Comparison of ENCODE assay signal across 8 cellular contexts in the genomic region with DNA sequence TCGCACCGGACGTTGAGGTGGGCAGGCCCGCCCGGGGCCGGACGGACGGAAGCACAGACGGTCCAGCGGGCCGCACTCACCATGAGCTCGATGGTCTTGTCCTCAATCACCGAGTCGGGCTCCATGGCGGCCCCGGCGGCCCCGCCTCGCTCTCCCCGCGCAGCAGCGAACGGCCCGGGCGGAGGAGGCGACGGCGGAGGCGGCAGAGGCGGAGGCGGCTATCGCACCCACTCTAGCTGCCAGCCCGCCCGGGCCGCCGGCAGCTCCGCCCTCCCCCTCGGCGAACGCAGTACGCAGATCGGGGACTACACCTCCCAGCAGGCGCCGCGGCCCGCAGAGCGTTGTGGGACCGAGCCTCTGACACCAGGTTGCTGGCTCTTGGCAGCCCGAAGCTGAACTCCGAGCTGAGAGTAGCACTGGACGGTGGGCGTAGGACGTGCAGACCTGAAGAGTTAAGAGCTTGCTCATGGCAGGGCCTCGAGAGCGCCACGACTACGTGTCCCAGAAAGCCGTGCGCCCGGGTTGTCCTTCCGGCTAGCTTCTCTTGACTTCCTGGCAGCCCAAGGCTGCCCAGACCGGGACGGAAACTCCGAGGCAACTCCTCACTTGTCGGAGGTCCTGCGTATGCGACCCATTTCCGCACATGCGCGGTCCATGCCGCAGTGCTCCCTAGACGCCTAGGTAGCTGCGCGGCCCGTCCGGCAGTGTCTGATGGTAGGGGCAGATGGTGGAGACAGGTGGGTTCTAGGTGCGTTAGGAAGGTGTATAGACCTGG. TPM values are rescaled to one million over a fixed set of nuclear protein-coding genes. Genes with fewer than 3 reads are reported as not detected.
DNase-seq lines count a peak whose midpoint lies in the region; ATAC-seq and TF ChIP-seq lines count a peak whose summit lies in the region.

A gene (minus strand): TSS at position 261 of the 775 bp plus-strand sequence. CDS start 136 bp downstream, at position 125.

- H3K27me3 ChIP-seq in left ventricle myocardium inferior (ENCODE audit: low read depth) (no peaks in the 10 kb centered on the region), prostate gland (replicated peaks; ENCODE audit: insufficient read depth) (no peaks in the 10 kb centered on the region)

- in situ Hi-C loops in GM13976 (cut with MboI; ENCODE audit: low sequenced_read_pairs, unreplicated experiment), result no loop called here

- ATAC-seq in HG02870 (IDR thresholded peaks at IDR 0.05; ENCODE audit: unreplicated experiment), result peak; percentile 80

- H3K4me3 ChIP-seq in left ventricle myocardium inferior (peak within 1 kb of the TSS; percentile 98), prostate gland (peak within 1 kb of the TSS; percentile 94 to 96), urinary bladder (ENCODE audit: low read depth, low read length) (peak within 1 kb of the TSS; percentile 84)

- peak; percentile 82 for TF ChIP-seq POLR2A in prostate gland (IDR thresholded peaks at IDR 0.05)

- H3K9me3 ChIP-seq in left ventricle myocardium inferior (replicated peaks) (no peaks in the 10 kb centered on the region), prostate gland (no peaks in the 10 kb centered on the region)

- under 1% methylated on average over 67 of the region's 77 CpGs for WGBS in prostate gland
- under 1% methylated on average over 77 of the region's 77 CpGs for WGBS in urinary bladder

- DNase-seq in GM13976 (ENCODE audit: low spot score) (peak; percentile 95), NCI-H146 treated with DMSO at 0.1 percent for 48 hours (lab: John Stamatoyannopoulos, UW; ENCODE audit: unreplicated experiment) (peak; percentile 82), amniotic stem cell (lab: John Stamatoyannopoulos, UW) (peak; percentile 96), left ventricle myocardium inferior (peak; percentile 95), prostate gland (ENCODE audit: low spot score) (peak; percentile 97)

- peak within 1 kb of the TSS; percentile 100 for H3K27ac ChIP-seq in left ventricle myocardium inferior (replicated peaks)
- peak within 1 kb of the TSS; percentile 97 to 98 for H3K27ac ChIP-seq in prostate gland
- H3K27ac ChIP-seq in urinary bladder (ENCODE audit: low read depth), result peak within 1 kb of the TSS; percentile 96

- TF ChIP-seq CTCF in GM13976 (IDR thresholded peaks at IDR 0.05; ENCODE audit: borderline replicate concordance, control extremely low read depth, extremely low read depth, insufficient read depth, missing control alignments) (no peak), left ventricle myocardium inferior (IDR thresholded peaks at IDR 0.05; ENCODE audit: borderline replicate concordance) (no peak), prostate gland (IDR thresholded peaks at IDR 0.05) (peak in 1 of 4 experiments; percentile 22)

- no peaks in the 10 kb centered on the region for H3K36me3 ChIP-seq in left ventricle myocardium inferior
- no peaks in the 10 kb centered on the region for H3K36me3 ChIP-seq in prostate gland
- no peaks in the 10 kb centered on the region for H3K36me3 ChIP-seq in urinary bladder (ENCODE audit: insufficient read depth)

- intact Hi-C loops in T-helper 1 cell treated with Interleukin-12 subunit alpha and Interleukin-12 subunit beta and Interleukin-4 antibody, amounts not matched to agents 30 ng/mL and 1 ng/mL, for 36 hours (cut with micrococcal nuclease), result loop anchor here (1.0 to 10.0 kb wide), 15 partner anchors 34 to 1878 kb away; a partner anchor contains a TSS
- intact Hi-C loops in left ventricle myocardium inferior (cut with micrococcal nuclease) (loop anchor here (10.0 kb wide), 1 partner anchor 92 kb away; no protein-coding TSS in a partner anchor), prostate gland (cut with DNase I) (loop anchor here (5.0 to 10.0 kb wide), 2 partner anchors 62 to 94 kb away; no protein-coding TSS in a partner anchor)

- peaks cover 80% of the 10 kb centered on the region for H3K4me1 ChIP-seq in left ventricle myocardium inferior
- peaks cover 16% of the 10 kb centered on the region for H3K4me1 ChIP-seq in prostate gland (replicated peaks)
- H3K4me1 ChIP-seq in urinary bladder (ENCODE audit: insufficient read depth), result peaks cover 2% of the 10 kb centered on the region

RNA-seq across cellular contexts. Expression of the gene that starts here (rescaled TPM):
- total RNA-seq in T-helper 1 cell treated with Interleukin-12 subunit alpha and Interleukin-12 subunit beta and Interleukin-4 antibody, amounts not matched to agents 30 ng/mL and 1 ng/mL, for 36 hours, result 34.4 and 35.4 TPM in 2 replicates
- 69.0 TPM for total RNA-seq in left ventricle myocardium inferior
- total RNA-seq in prostate gland, result 10 to 100 TPM; 54.7 to 61.4 TPM
- total RNA-seq in urinary bladder, result 81.3 TPM
- polyA plus RNA-seq in urinary bladder, result 28.3 TPM

Comparison
In these comparisons a context has a peak if more than half of its experiments do, and no peak if none do; other contexts are left out.
1. Peak in every context shown above with its lines: DNase-seq, ATAC-seq, H3K4me3 ChIP-seq and H3K27ac ChIP-seq.